In genomic region chr6:78570044-78570443, GRCh38 we compare ENCODE assay signal across 24 cellular contexts.
"Had no signal": no experiment of that assay in that cellular context is flagged by ENCODE, and none has a peak within 500 bp of the region (broad histone marks: within the 10 kb centered on the region; RNA-seq: fewer than 3 reads in every experiment).

No MANE protein-coding gene starts in this region.

- H3K9me3 ChIP-seq: Peyer's patch, SJCRH30, SK-N-SH had no signal

- H3K4me3 Mint-ChIP-seq: activated CD4-positive, alpha-beta memory T cell treated with anti-CD3 and anti-CD28 coated beads, Interleukin-2, amount 10 ng/mL, durations not matched to agents 7 days and 5 days; activated CD4-positive, alpha-beta T cell treated with anti-CD3 and anti-CD28 coated beads for 36 hours; activated naive CD4-positive, alpha-beta T cell treated with anti-CD3 and anti-CD28 coated beads for 36 hours; activated naive CD8-positive, alpha-beta T cell treated with anti-CD3 and anti-CD28 coated beads for 36 hours; activated T-helper 17 cell treated with anti-CD3 and anti-CD28 coated beads, Interleukin-2, amount 50 U/mL, for 72 hours had no signal

- H3K9ac ChIP-seq: SK-N-SH had no signal

- H3K27me3 ChIP-seq: Peyer's patch, SJCRH30 had no signal

- DNase-seq: activated CD4-positive, alpha-beta memory T cell treated with anti-CD3 and anti-CD28 coated beads, Interleukin-2, amount 10 ng/mL, durations not matched to agents 7 days and 5 days; activated CD4-positive, alpha-beta T cell treated with anti-CD3 and anti-CD28 coated beads for 36 hours; activated CD4-positive, alpha-beta T cell treated with anti-CD3 and anti-CD28 coated beads, Interleukin-2, amount 50 U/mL, for 1 hour; activated gamma-delta T cell; activated naive CD4-positive, alpha-beta T cell treated with anti-CD3 and anti-CD28 coated beads for 36 hours; activated naive CD8-positive, alpha-beta T cell treated with anti-CD3 and anti-CD28 coated beads for 36 hours; activated T-cell treated with anti-CD3 and anti-CD28 coated beads for 4 hours; activated T-cell treated with anti-CD3 and anti-CD28 coated beads, Interleukin-2, amount 50 U/mL, for 48 hours; NCI-H1105; NCI-H1436; NCI-H1694 treated with DMSO at 0.1 percent for 48 hours; NCI-H2029 treated with DMSO at 0.1 percent for 48 hours; NCI-H345; NCI-H510A treated with DMSO at 0.1 percent for 48 hours; NCI-H69; NK-92 treated with Interleukin-12 subunit alpha and Interleukin-12 subunit beta, amount 100 ng/mL, for 24 hours; Peyer's patch; Right ventricle myocardium superior; SJCRH30; SK-N-SH; T-helper 1 cell had no signal

- ATAC-seq: activated CD4-positive, alpha-beta T cell treated with anti-CD3 and anti-CD28 coated beads for 36 hours; activated T-helper 17 cell treated with anti-CD3 and anti-CD28 coated beads, Interleukin-2, amount 50 U/mL, for 72 hours had no signal

- H3K4me1 Mint-ChIP-seq: activated CD4-positive, alpha-beta memory T cell treated with anti-CD3 and anti-CD28 coated beads, Interleukin-2, amount 10 ng/mL, durations not matched to agents 7 days and 5 days; activated CD4-positive, alpha-beta T cell treated with anti-CD3 and anti-CD28 coated beads for 36 hours; activated naive CD8-positive, alpha-beta T cell treated with anti-CD3 and anti-CD28 coated beads for 36 hours; activated T-helper 17 cell treated with anti-CD3 and anti-CD28 coated beads, Interleukin-2, amount 50 U/mL, for 72 hours had no signal

- H3K36me3 Mint-ChIP-seq: activated naive CD8-positive, alpha-beta T cell treated with anti-CD3 and anti-CD28 coated beads for 36 hours had no signal

- H3K9me2 ChIP-seq: SK-N-SH had no signal

- H3K27ac Mint-ChIP-seq: activated CD4-positive, alpha-beta memory T cell treated with anti-CD3 and anti-CD28 coated beads, Interleukin-2, amount 10 ng/mL, durations not matched to agents 7 days and 5 days; activated CD4-positive, alpha-beta T cell treated with anti-CD3 and anti-CD28 coated beads for 36 hours; activated naive CD4-positive, alpha-beta T cell treated with anti-CD3 and anti-CD28 coated beads for 36 hours; activated naive CD8-positive, alpha-beta T cell treated with anti-CD3 and anti-CD28 coated beads for 36 hours; activated T-helper 17 cell treated with anti-CD3 and anti-CD28 coated beads, Interleukin-2, amount 50 U/mL, for 72 hours had no signal

- H3K27ac ChIP-seq: Peyer's patch, RWPE1, SJCRH30, VCaP had no signal

- H3K36me3 ChIP-seq: Peyer's patch, SJCRH30 had no signal

- H3K4me1 ChIP-seq: Peyer's patch, SJCRH30 had no signal

- H3K4me2 ChIP-seq: SK-N-SH had no signal

- H3K4me3 ChIP-seq: Peyer's patch, SJCRH30 had no signal

- H3K27me3 Mint-ChIP-seq: activated CD4-positive, alpha-beta memory T cell treated with anti-CD3 and anti-CD28 coated beads, Interleukin-2, amount 10 ng/mL, durations not matched to agents 7 days and 5 days; activated CD4-positive, alpha-beta T cell treated with anti-CD3 and anti-CD28 coated beads for 36 hours; activated naive CD8-positive, alpha-beta T cell treated with anti-CD3 and anti-CD28 coated beads for 36 hours; activated T-helper 17 cell treated with anti-CD3 and anti-CD28 coated beads, Interleukin-2, amount 50 U/mL, for 72 hours had no signal
